In genomic region chr6:49888742-49889431, GRCh38 we compare ENCODE assay signal across 1 cellular context.
TF ChIP-seq lines count a peak whose summit lies in the region.

No MANE protein-coding gene starts in this region.

TF ChIP-seq in HepG2, 621 proteins besides CTCF, POLR2A, EP300 and RAD21 (continued from another document):
- TF ChIP-seq CEBPB (IDR thresholded peaks at IDR 0.05; ENCODE audit: borderline replicate concordance, low read depth, low read length), result peak; percentile 56; the same call in 1 of the 2 replicates
